In genomic region chr16:85657267-85657650, GRCh38 we compare ENCODE assay signal across 20 cellular contexts. TPM values are rescaled to one million over a fixed set of nuclear protein-coding genes. Genes with fewer than 3 reads are reported as not detected.
DNase-seq lines count a peak whose midpoint lies in the region; ATAC-seq and TF ChIP-seq lines count a peak whose summit lies in the region.
"Had no signal": no experiment of that assay in that cellular context is flagged by ENCODE, and none has a peak within 500 bp of the region (broad histone marks: within the 10 kb centered on the region; RNA-seq: fewer than 3 reads in every experiment).

No MANE protein-coding gene starts in this region.

- no peak for ATAC-seq in right cardiac atrium
- no peak for ATAC-seq in GM19023 (IDR thresholded peaks at IDR 0.05; ENCODE audit: unreplicated experiment)
- ATAC-seq: SK-N-SH treated with all-trans-retinoic acid at 6 μM for 48 hours had no signal

- H3K4me3 ChIP-seq in right cardiac atrium (ENCODE audit: low read length): no peak overlapping the region
- no peak overlapping the region for H3K4me3 ChIP-seq in left ventricle myocardium inferior
- H3K4me3 ChIP-seq in osteoblast (ENCODE audit: insufficient read depth, low read length): no peak overlapping the region
- H3K4me3 ChIP-seq: HAP-1 had no signal

- H3K36me3 ChIP-seq in left ventricle myocardium inferior (peaks cover 61% of the 10 kb centered on the region), osteoblast (ENCODE audit: insufficient read depth, low read length) (peaks cover 68% of the 10 kb centered on the region)

- peaks cover 2% of the 10 kb centered on the region for H3K4me1 ChIP-seq in right cardiac atrium (ENCODE audit: control insufficient read depth, insufficient read depth, low read length)
- peaks cover 37% of the 10 kb centered on the region for H3K4me1 ChIP-seq in left ventricle myocardium inferior
- peaks cover 4% of the 10 kb centered on the region for H3K4me1 ChIP-seq in osteoblast (ENCODE audit: insufficient read depth, low read length)
- H3K4me1 ChIP-seq: HAP-1 had no signal

- 93% methylated on average over 21 of the region's 21 CpGs for WGBS in right cardiac atrium

- peaks cover 21% of the 10 kb centered on the region for H3K4me1 Mint-ChIP-seq in glutamatergic neuron (ENCODE audit: low read depth, unreplicated experiment)

- H3K9me3 ChIP-seq in right cardiac atrium (ENCODE audit: control insufficient read depth, low read length) (no peaks in the 10 kb centered on the region), left ventricle myocardium inferior (replicated peaks) (no peaks in the 10 kb centered on the region), osteoblast (ENCODE audit: low read depth, low read length) (no peaks in the 10 kb centered on the region)
- H3K9me3 ChIP-seq: HAP-1 had no signal

- H3K36me3 Mint-ChIP-seq in glutamatergic neuron (ENCODE audit: unreplicated experiment): no peaks in the 10 kb centered on the region

- H2AFZ ChIP-seq in osteoblast (ENCODE audit: low read length): no peak overlapping the region

- no peak for TF ChIP-seq CTCF in left ventricle myocardium inferior (IDR thresholded peaks at IDR 0.05; ENCODE audit: borderline replicate concordance)
- TF ChIP-seq CTCF in glutamatergic neuron (IDR thresholded peaks at IDR 0.05; ENCODE audit: partially characterized antibody, unreplicated experiment): no peak
- no peak for TF ChIP-seq CTCF in osteoblast (IDR thresholded peaks at IDR 0.05; ENCODE audit: extremely low read depth, low read depth, low read length)

- H3K4me2 ChIP-seq in osteoblast (ENCODE audit: insufficient read depth, low read length): no peak overlapping the region

- H3K27ac Mint-ChIP-seq in glutamatergic neuron (ENCODE audit: unreplicated experiment): peak overlapping the region; percentile 33

- intact Hi-C loops in right cardiac atrium (cut with DNase I) (no loop called here), left ventricle myocardium inferior (cut with micrococcal nuclease) (no loop called here)

- peaks cover 35% of the 10 kb centered on the region for H3K27me3 Mint-ChIP-seq in glutamatergic neuron (ENCODE audit: unreplicated experiment)

- peaks cover 4% of the 10 kb centered on the region for H3K79me2 ChIP-seq in osteoblast (ENCODE audit: insufficient read depth, low read length)

- peaks cover 61% of the 10 kb centered on the region for H4K20me1 ChIP-seq in osteoblast (ENCODE audit: insufficient read depth, low read length)

- no peaks in the 10 kb centered on the region for H3K27me3 ChIP-seq in right cardiac atrium (ENCODE audit: control insufficient read depth, insufficient read depth)
- no peaks in the 10 kb centered on the region for H3K27me3 ChIP-seq in left ventricle myocardium inferior (ENCODE audit: low read depth)
- H3K27me3 ChIP-seq in osteoblast (ENCODE audit: insufficient read depth, low read length): no peaks in the 10 kb centered on the region

- DNase-seq in right cardiac atrium: peak in 2 of 3 donors; percentile 32 to 46
- no peak for DNase-seq in left ventricle myocardium inferior
- DNase-seq in glutamatergic neuron: no peak
- DNase-seq in osteoblast (ENCODE audit: insufficient read length, low spot score, missing footprints): peak; percentile 50
- DNase-seq in NCI-H2029 (lab: John Stamatoyannopoulos, UW): no peak
- no peak for DNase-seq in islet precursor cell
- DNase-seq: ACHN, DND-41, IMR-90, Karpas-422, NCI-H1436, NCI-H2029 treated with DMSO at 0.1 percent for 48 hours, NCI-H774, OCI-M1, SIG-M5 had no signal

- no peak overlapping the region for H3K4me3 Mint-ChIP-seq in glutamatergic neuron (ENCODE audit: unreplicated experiment)

- peaks cover 35% of the 10 kb centered on the region for H3K9me3 Mint-ChIP-seq in glutamatergic neuron (ENCODE audit: unreplicated experiment)

- no peak overlapping the region for H3K27ac ChIP-seq in right cardiac atrium (ENCODE audit: low read length)
- H3K27ac ChIP-seq in left ventricle myocardium inferior (replicated peaks): no peak overlapping the region
- H3K27ac ChIP-seq in osteoblast (ENCODE audit: low read depth, low read length): no peak overlapping the region
- H3K27ac ChIP-seq: C4-2B, HL-60 had no signal

RNA-seq across cellular contexts. Expression of gene GINS2, which starts 31.5 kb away (rescaled TPM):
- total RNA-seq in right cardiac atrium (1 to 10 TPM in 1 of 4 donors, under 1 TPM in 3; 0.33 to 1.1 (median 0.40) TPM), left ventricle myocardium inferior (0.44 TPM), glutamatergic neuron (ENCODE audit: unreplicated experiment) (7.1 TPM), osteoblast (1.2 and 1.8 TPM in 2 replicates)
- polyA plus RNA-seq in right cardiac atrium: 0.23 TPM

RNA-seq across cellular contexts. Expression of gene GSE1, which starts 44.1 kb away (rescaled TPM):
- 10 to 100 TPM; 70.8 to 99.8 (median 92.5) TPM for total RNA-seq in right cardiac atrium
- 40.3 TPM for polyA plus RNA-seq in right cardiac atrium
- total RNA-seq in left ventricle myocardium inferior: 34.2 TPM
- total RNA-seq in glutamatergic neuron (ENCODE audit: unreplicated experiment): 473 TPM
- 49.6 and 55.7 TPM in 2 replicates for total RNA-seq in osteoblast

Comparison
In these comparisons a context has a peak if more than half of its experiments do, and no peak if none do; other contexts are left out.
1. DNase-seq: peak in right cardiac atrium (2 of 3) and osteoblast (single experiment); none in left ventricle myocardium inferior (single experiment), glutamatergic neuron (single experiment), NCI-H2029 (single experiment) and islet precursor cell (single experiment).